ENCODE assay signal across 9 cellular contexts in the genomic region with DNA sequence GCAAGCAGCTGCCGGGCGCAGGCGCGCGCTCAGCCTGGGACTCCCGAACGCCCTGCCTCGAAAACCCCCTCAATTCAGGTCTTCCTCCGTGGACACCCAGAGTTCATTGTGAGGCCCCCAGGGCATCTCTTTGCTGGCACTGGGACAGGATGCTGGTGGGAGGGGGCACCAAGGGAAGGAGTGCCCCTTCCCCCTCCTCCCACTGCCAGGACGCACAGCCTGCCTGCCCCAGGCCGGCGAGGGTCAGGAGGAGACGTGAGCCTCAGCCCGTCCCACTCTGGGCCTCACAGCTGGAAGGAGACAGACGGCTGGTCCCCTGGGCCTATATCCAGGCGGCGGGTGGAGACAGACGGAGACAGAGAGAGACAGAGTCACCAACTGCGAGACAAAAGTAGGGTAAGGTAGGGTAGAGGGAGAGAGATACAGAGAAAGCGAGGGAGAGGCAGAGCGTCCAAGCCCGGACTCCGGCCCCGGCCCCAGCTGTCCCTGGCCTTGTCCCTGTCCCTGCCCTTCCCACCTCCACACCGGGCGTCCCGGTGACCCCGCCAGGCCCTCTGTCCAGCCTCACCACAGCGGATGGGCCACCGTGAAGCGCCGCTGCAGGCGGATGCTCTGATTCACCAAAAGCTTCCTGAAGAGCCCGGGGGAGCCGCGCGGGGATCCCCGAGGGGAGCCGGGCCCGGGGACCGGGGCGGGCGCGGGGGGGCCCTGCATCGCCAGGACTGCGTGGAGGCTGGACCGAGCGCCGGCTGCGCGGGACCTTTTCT. TPM values are rescaled to one million over a fixed set of nuclear protein-coding genes. Genes with fewer than 3 reads are reported as not detected.
A peak's percentile ranks its signal among the peaks of the same experiment; 100 is the strongest.
DNase-seq lines count a peak whose midpoint lies in the region; ATAC-seq, FAIRE-seq and TF ChIP-seq lines count a peak whose summit lies in the region.
"Had no signal": no experiment of that assay in that cellular context is flagged by ENCODE, and none has a peak within 500 bp of the region (broad histone marks: within the 10 kb centered on the region; RNA-seq: fewer than 3 reads in every experiment).

A gene (minus strand): TSS at position 737 of the 767 bp plus-strand sequence. CDS start 23 bp downstream, at position 714.

- peak within 1 kb of the TSS; percentile 3 for H4K8ac ChIP-seq in mesenchymal stem cell (ENCODE audit: low read length)

- peak within 1 kb of the TSS; percentile 84; the same call in 1 of the 3 replicates for H3K27ac ChIP-seq in K562 (ENCODE audit: extremely low read depth, low read depth, low read length)
- H3K27ac ChIP-seq in mesenchymal stem cell (ENCODE audit: low read length, poor library complexity, severe bottlenecking), result no peak within 1 kb of the TSS
- peak within 1 kb of the TSS; percentile 22 for H3K27ac ChIP-seq in vagina

- TF ChIP-seq POLR2A in K562 (conservative IDR thresholded peaks at IDR 0.05) (no peak), vagina (IDR thresholded peaks at IDR 0.05) (no peak)

- in situ Hi-C loops in K562 (cut with MboI), result no loop called here

- H3K36me3 ChIP-seq in K562 (ENCODE audit: control insufficient read depth, insufficient read depth, low read length), result no peaks in the 10 kb centered on the region
- no peaks in the 10 kb centered on the region for H3K36me3 ChIP-seq in mesenchymal stem cell (ENCODE audit: control insufficient read depth in 1 of 2, insufficient read depth in 2 of 2, low read depth in 1 of 2, low read length in 2 of 2)
- no peaks in the 10 kb centered on the region for H3K36me3 ChIP-seq in vagina

- TF ChIP-seq RAD21 in K562 (CRISPR knock-in tag; conservative IDR thresholded peaks at IDR 0.05 in 1 of 2, IDR thresholded peaks at IDR 0.05 in 1 of 2), result no peak

- H3K18ac ChIP-seq in mesenchymal stem cell (ENCODE audit: low read depth in 1 of 2, low read length in 2 of 2), result peak within 1 kb of the TSS in 1 of 2 experiments; percentile 28

- no peak for TF ChIP-seq EP300 in K562 (IDR thresholded peaks at IDR 0.05; ENCODE audit: low read length)

- no peak within 1 kb of the TSS for H3K4ac ChIP-seq in mesenchymal stem cell (ENCODE audit: low read depth in 1 of 2, low read length in 2 of 2)

- no peaks in the 10 kb centered on the region for H3K79me2 ChIP-seq in K562 (ENCODE audit: control insufficient read depth, insufficient read depth, low read length)

- H3K9me1 ChIP-seq in K562 (ENCODE audit: control insufficient read depth, insufficient read depth, low read length), result no peaks in the 10 kb centered on the region

- H3K79me1 ChIP-seq in mesenchymal stem cell (replicated peaks; ENCODE audit: low read length, poor library complexity, severe bottlenecking), result no peaks in the 10 kb centered on the region

- POLR2A ChIA-PET in K562 (lab: Yijun Ruan, JAX), result no interaction called here

- peak within 1 kb of the TSS in 1 of 2 experiments; percentile 68 for H3K14ac ChIP-seq in mesenchymal stem cell (ENCODE audit: low read length in 2 of 2)

- DNase-seq in left cardiac atrium, result peak; percentile 49
- no peak for DNase-seq in Right ventricle myocardium inferior (ENCODE audit: missing footprints)
- DNase-seq in K562 (ENCODE audit: extremely low read depth in 1 of 4, low spot score in 3 of 4), result no peak
- peak; percentile 46 for DNase-seq in mesenchymal stem cell
- DNase-seq in vagina (ENCODE audit: extremely low spot score in 2 of 2), result no peak
- no peak for DNase-seq in DMS153 treated with DMSO at 0.1 percent for 48 hours (lab: John Stamatoyannopoulos, UW; ENCODE audit: unreplicated experiment)

- H3K4me2 ChIP-seq in K562 (ENCODE audit: insufficient read depth, low read length), result peak within 1 kb of the TSS; percentile 87
- H3K4me2 ChIP-seq in mesenchymal stem cell (ENCODE audit: low read length, poor library complexity, severe bottlenecking), result no peak within 1 kb of the TSS

- no peak within 1 kb of the TSS for H4K91ac ChIP-seq in mesenchymal stem cell (ENCODE audit: low read length)

- intact Hi-C loops in left cardiac atrium (cut with DNase I), result no loop called here
- intact Hi-C loops in Right ventricle myocardium inferior (cut with DNase I), result loop anchor here (2.0 kb wide), 1 partner anchor 21 kb away; a partner anchor contains a TSS
- intact Hi-C loops in K562 (cut with micrococcal nuclease), result no loop called here
- intact Hi-C loops in vagina (cut with DNase I), result no loop called here

- H3K9me3 ChIP-seq in K562 (replicated peaks; ENCODE audit: control insufficient read depth, insufficient read depth, low read depth, low read length), result no peaks in the 10 kb centered on the region
- H3K9me3 ChIP-seq in mesenchymal stem cell (ENCODE audit: control insufficient read depth, low read length), result no peaks in the 10 kb centered on the region
- no peaks in the 10 kb centered on the region for H3K9me3 ChIP-seq in vagina

- ATAC-seq in left cardiac atrium (peak; percentile 5 to 7), Right ventricle myocardium inferior (no peak), K562 (no peak), HG03175 (IDR thresholded peaks at IDR 0.05; ENCODE audit: unreplicated experiment) (no peak), HG03442 (IDR thresholded peaks at IDR 0.05; ENCODE audit: unreplicated experiment) (no peak)

- H3K4me3 ChIP-seq in K562, result no peak within 1 kb of the TSS
- H3K4me3 ChIP-seq in mesenchymal stem cell (ENCODE audit: insufficient read depth in 1 of 2, low read depth in 1 of 2, low read length in 2 of 2), result no peak within 1 kb of the TSS
- peak within 1 kb of the TSS in 1 of 2 donors; percentile 40 for H3K4me3 ChIP-seq in vagina

- no peak within 1 kb of the TSS for H2BK15ac ChIP-seq in mesenchymal stem cell (ENCODE audit: low read depth, poor library complexity, severe bottlenecking)

- no peak for FAIRE-seq in K562 (lab: Jason Lieb, UNC)
- FAIRE-seq: D721Med had no signal

- H3K23ac ChIP-seq in mesenchymal stem cell (ENCODE audit: low read length in 2 of 2), result no peak within 1 kb of the TSS

- H2BK12ac ChIP-seq in mesenchymal stem cell (ENCODE audit: low read length in 2 of 2), result peak within 1 kb of the TSS in 1 of 2 experiments; percentile 12

- no TSS peak for BruUV-seq in K562 (replicated peaks; lab: Mats Ljungman, UMichigan)

- peak within 1 kb of the TSS; percentile 83 for H2AFZ ChIP-seq in K562 (ENCODE audit: low read depth, low read length)
- no peak within 1 kb of the TSS for H2AFZ ChIP-seq in mesenchymal stem cell (ENCODE audit: low read depth, low read length)

- peak within 1 kb of the TSS; percentile 82 to 83; a peak in 3 of 4 replicates for H3K9ac ChIP-seq in K562 (ENCODE audit: insufficient read depth in 1 of 2, low read depth in 2 of 2, low read length in 2 of 2)
- H3K9ac ChIP-seq in mesenchymal stem cell (ENCODE audit: low read length), result peak within 1 kb of the TSS; percentile 75

- H4K20me1 ChIP-seq in K562 (replicated peaks; ENCODE audit: control insufficient read depth, insufficient read depth, low read length), result peaks cover 5% of the 10 kb centered on the region; the same call in 1 of the 2 replicates

- CTCF ChIA-PET in K562 (lab: Yijun Ruan, JAX; ENCODE audit: low intra/inter-chr PET ratio), result no interaction called here

- WGBS in K562 (ENCODE audit: insufficient coverage, low coverage, missing lambda C conversion rate), result 25% methylated on average over 31 of the region's 51 CpGs
- 36% methylated on average over 40 of the region's 51 CpGs for WGBS in mesenchymal stem cell

- H2AK5ac ChIP-seq in mesenchymal stem cell (ENCODE audit: low read length, severe bottlenecking), result no peak within 1 kb of the TSS

- no peak within 1 kb of the TSS for H2BK5ac ChIP-seq in mesenchymal stem cell (ENCODE audit: low read depth, low read length, poor library complexity, severe bottlenecking)

- H3K4me1 ChIP-seq in K562 (replicated peaks in 1 of 2; ENCODE audit: control insufficient read depth in 2 of 2, insufficient read depth in 2 of 2, low read length in 2 of 2) (peaks cover 21 to 52% of the 10 kb centered on the region in 2 experiments; a peak in 4 of 5 replicates), mesenchymal stem cell (ENCODE audit: control insufficient read depth, insufficient read depth, low read depth, low read length) (peaks cover 20% of the 10 kb centered on the region), vagina (peaks cover 28% of the 10 kb centered on the region)

- H2BK120ac ChIP-seq in mesenchymal stem cell (ENCODE audit: low read depth, low read length), result no peak within 1 kb of the TSS

- H3K27me3 ChIP-seq in K562 (ENCODE audit: control insufficient read depth in 2 of 2, insufficient read depth in 2 of 2, low read length in 2 of 2), result no peaks in the 10 kb centered on the region; a peak in 1 of 5 replicates
- peaks cover 30 to 51% of the 10 kb centered on the region in 2 experiments for H3K27me3 ChIP-seq in mesenchymal stem cell (ENCODE audit: control insufficient read depth in 1 of 2, insufficient read depth in 1 of 2, low read length in 2 of 2)
- no peaks in the 10 kb centered on the region for H3K27me3 ChIP-seq in vagina

- TF ChIP-seq CTCF in K562 (IDR thresholded peaks at IDR 0.05 in 2 of 3, conservative IDR thresholded peaks at IDR 0.05 in 1 of 3; ENCODE audit: insufficient read depth in 2 of 3, low read depth in 1 of 3, low read length in 3 of 3) (no peak), vagina (IDR thresholded peaks at IDR 0.05) (no peak)

TF ChIP-seq in K562, 482 proteins besides CTCF, POLR2A, EP300 and RAD21 (continues in another document):
- TF ChIP-seq FOXM1 (IDR thresholded peaks at IDR 0.05; ENCODE audit: low read depth), result no peak
- TF ChIP-seq FOXM1 (CRISPR knock-in tag; IDR thresholded peaks at IDR 0.05; ENCODE audit: low read depth), result no peak

RNA-seq across cellular contexts. Expression of the gene that starts here (rescaled TPM):
- total RNA-seq in left cardiac atrium, result under 1 TPM in 1 of 2 donors, not detected in 1; 0.55 TPM
- total RNA-seq in Right ventricle myocardium inferior, result 1.1 TPM
- 1.9 and 5.1 TPM in 2 replicates for total RNA-seq in K562 (2011; cell fraction: chromatin; rRNA removed; ENCODE audit: low replicate concordance)
- total RNA-seq in K562 (2011; cell fraction: nucleolus; rRNA removed), result 2.2 and 3.0 TPM in 2 replicates
- 1.3 and 1.6 TPM in 2 replicates for total RNA-seq in K562 (2011; cell fraction: nucleoplasm; rRNA removed)
- total RNA-seq in K562 (2014; rRNA removed), result 0.16 and 0.91 TPM in 2 replicates
- total RNA-seq in K562 (2014; rRNA removed; fragmentation: Illumina TruSeq; extraction: Trizol), result 0.11 and 0.29 TPM in 2 replicates
- not detected in 2 replicates for total RNA-seq in K562 (2015; rRNA removed; fragmentation: Illumina TruSeq; extraction: Trizol)
- 0.29 and 0.45 TPM in 2 replicates for total RNA-seq in K562 (2021)
- 0.60 and 0.81 TPM in 2 replicates for polyA plus RNA-seq in K562 (2011; rRNA removed)
- polyA plus RNA-seq in K562 (2011; cell fraction: cytosol; rRNA removed), result 0.83 and 0.88 TPM in 2 replicates
- 4.1 and 6.8 TPM in 2 replicates for polyA plus RNA-seq in K562 (2011; cell fraction: nucleus; rRNA removed)
- polyA plus RNA-seq in K562 (2012), result 0.17 and 0.22 TPM in 2 replicates
- 0.06 and 0.24 TPM in 2 replicates for polyA plus RNA-seq in K562 (2014; fragmentation: Illumina TruSeq; extraction: Trizol)
- polyA plus RNA-seq in K562 (2014; fragmentation: Nextera tagmentation; extraction: Ambion mirVana), result under 1 TPM; 0.04 to 0.08 TPM
- polyA plus RNA-seq in K562 (2014; rRNA removed), result 0.81 and 0.89 TPM in 2 replicates
- polyA minus RNA-seq in K562 (2011; rRNA and poly(A)+ RNA removed), result 0.18 TPM in 1 of 2 replicates, not detected in the other
- polyA minus RNA-seq in K562 (2011; cell fraction: cytosol; rRNA and poly(A)+ RNA removed), result 0.86 TPM in 1 of 2 replicates, not detected in the other
- 1.1 and 1.8 TPM in 2 replicates for polyA minus RNA-seq in K562 (2011; cell fraction: nucleus; rRNA and poly(A)+ RNA removed)
- polyA plus RNA-seq in mesenchymal stem cell (2013, experiment 1 of 2), result 0.04 TPM
- not detected for polyA plus RNA-seq in mesenchymal stem cell (2013, experiment 2 of 2)
- total RNA-seq in vagina, result 0.98 TPM

Comparison
In these comparisons a context has a peak if more than half of its experiments do, and no peak if none do; other contexts are left out.
1. Peak in DNase-seq and ATAC-seq in left cardiac atrium; RNA of the gene not detected or under 1 TPM.